ENCODE assay signal across 21 cellular contexts in genomic region chr19:35696835-35697234, GRCh38.
A peak's percentile ranks its signal among the peaks of the same experiment; 100 is the strongest.
DNase-seq lines count a peak whose midpoint lies in the region; FAIRE-seq and TF ChIP-seq lines count a peak whose summit lies in the region.
"Had no signal": no experiment of that assay in that cellular context is flagged by ENCODE, and none has a peak within 500 bp of the region (broad histone marks: within the 10 kb centered on the region; RNA-seq: fewer than 3 reads in every experiment).

No MANE protein-coding gene starts in this region.

- FAIRE-seq in GM18507 (lab: Jason Lieb, UNC): peak; percentile 65
- FAIRE-seq: TTC549 had no signal

- H3K4me3 ChIP-seq in epithelial cell of esophagus (ENCODE audit: low read length): no peak overlapping the region
- H3K4me3 ChIP-seq: esophagus muscularis mucosa, sigmoid colon, uterus had no signal

- H3K36me3 Mint-ChIP-seq in activated T-cell treated with anti-CD3 and anti-CD28 coated beads, Interleukin-2, amount 50 U/mL, for 24 hours (ENCODE audit: low read depth): no peaks in the 10 kb centered on the region
- H3K36me3 Mint-ChIP-seq: CD4-positive, CD25-positive, alpha-beta regulatory T cell; natural killer cell treated with Interleukin-12 subunit alpha and Interleukin-12 subunit beta and Interleukin-15 and Interleukin-18, amount 100 ng/mL, for 72 hours had no signal

- TF ChIP-seq CTCF in epithelial cell of esophagus (IDR thresholded peaks at IDR 0.05; ENCODE audit: insufficient read depth, low read depth, low read length, missing control alignments): no peak

- H3K27ac Mint-ChIP-seq in activated T-cell treated with anti-CD3 and anti-CD28 coated beads, Interleukin-2, amount 50 U/mL, for 24 hours: peak overlapping the region; percentile 55
- H3K27ac Mint-ChIP-seq: CD4-positive, CD25-positive, alpha-beta regulatory T cell; H9 had no signal

- no peak for DNase-seq in activated T-cell treated with anti-CD3 and anti-CD28 coated beads, Interleukin-2, amount 50 U/mL, for 24 hours
- DNase-seq in activated T-cell treated with anti-CD3 and anti-CD28 coated beads for 4 hours (no peak), GM18507 (ENCODE audit: extremely low spot score, insufficient read length, low read depth) (no peak), epithelial cell of esophagus (ENCODE audit: low read depth) (peak; percentile 19), inferior parietal cortex (ENCODE audit: extremely low spot score) (no peak), MV-4-11 (lab: John Stamatoyannopoulos, UW) (no peak)
- DNase-seq: activated effector memory CD4-positive, alpha-beta T cell treated with Interleukin-2 at 50 U/mL for 16 hours; central memory CD4-positive, alpha-beta T cell; effector CD4-positive, alpha-beta T cell; H9; left colon; NCI-H187 treated with DMSO at 0.1 percent for 48 hours; NCI-H446 treated with DMSO at 0.1 percent for 48 hours; sigmoid colon; stimulated activated CD4-positive, alpha-beta T cell treated with anti-CD3 and anti-CD28 coated beads, Interleukin-2, amount 100 ng/mL, for 24 hours; SW 1271; uterus had no signal

- H3K4me1 Mint-ChIP-seq in activated T-cell treated with anti-CD3 and anti-CD28 coated beads, Interleukin-2, amount 50 U/mL, for 24 hours (ENCODE audit: low read depth): peaks cover 21% of the 10 kb centered on the region

- H3K4me3 Mint-ChIP-seq in activated T-cell treated with anti-CD3 and anti-CD28 coated beads, Interleukin-2, amount 50 U/mL, for 24 hours: no peak overlapping the region
- H3K4me3 Mint-ChIP-seq: natural killer cell treated with Interleukin-12 subunit alpha and Interleukin-12 subunit beta and Interleukin-15 and Interleukin-18, amount 100 ng/mL, for 72 hours had no signal

- H3K9me3 Mint-ChIP-seq in activated T-cell treated with anti-CD3 and anti-CD28 coated beads, Interleukin-2, amount 50 U/mL, for 24 hours: no peaks in the 10 kb centered on the region
- H3K9me3 Mint-ChIP-seq: CD4-positive, CD25-positive, alpha-beta regulatory T cell; natural killer cell treated with Interleukin-12 subunit alpha and Interleukin-12 subunit beta and Interleukin-15 and Interleukin-18, amount 100 ng/mL, for 72 hours had no signal

- H3K27me3 Mint-ChIP-seq in activated T-cell treated with anti-CD3 and anti-CD28 coated beads, Interleukin-2, amount 50 U/mL, for 24 hours: no peaks in the 10 kb centered on the region
- H3K27me3 Mint-ChIP-seq: CD4-positive, CD25-positive, alpha-beta regulatory T cell; natural killer cell treated with Interleukin-12 subunit alpha and Interleukin-12 subunit beta and Interleukin-15 and Interleukin-18, amount 100 ng/mL, for 72 hours had no signal
